ENCODE assay signal across 18 cellular contexts in genomic region chr15:60871731-60872130, GRCh38.
DNase-seq lines count a peak whose midpoint lies in the region; ATAC-seq and TF ChIP-seq lines count a peak whose summit lies in the region.
"Had no signal": no experiment of that assay in that cellular context is flagged by ENCODE, and none has a peak within 500 bp of the region (broad histone marks: within the 10 kb centered on the region; RNA-seq: fewer than 3 reads in every experiment).

No MANE protein-coding gene starts in this region.

- TF ChIP-seq CTCF in LNCaP clone FGC (IDR thresholded peaks at IDR 0.05; ENCODE audit: control insufficient read depth, extremely low read depth, insufficient read depth) (no peak), fibroblast of mammary gland (conservative IDR thresholded peaks at IDR 0.05; ENCODE audit: control insufficient read depth, insufficient read depth, low read depth, low read length) (no peak), left lung (IDR thresholded peaks at IDR 0.05) (no peak)

- no peaks in the 10 kb centered on the region for H3K9me3 ChIP-seq in left lung
- H3K9me3 ChIP-seq: SK-N-SH had no signal

- no peaks in the 10 kb centered on the region for H3K4me1 ChIP-seq in left lung

- H3K27me3 ChIP-seq in left lung, result no peaks in the 10 kb centered on the region

- peak; percentile 32 for ATAC-seq in left lung
- ATAC-seq: GM23338 had no signal

- H3K4me3 ChIP-seq in LNCaP clone FGC (ENCODE audit: low read depth, low read length), result no peak overlapping the region
- no peak overlapping the region for H3K4me3 ChIP-seq in fibroblast of mammary gland (ENCODE audit: control insufficient read depth, low read depth, low read length)
- no peak overlapping the region for H3K4me3 ChIP-seq in left lung
- H3K4me3 ChIP-seq: GM23338 had no signal

- H3K36me3 ChIP-seq in left lung, result no peaks in the 10 kb centered on the region

- no peak overlapping the region for H3K27ac ChIP-seq in left lung

- intact Hi-C loops in left lung (cut with DNase I), result no loop called here

- DNase-seq in EH (ENCODE audit: low read depth) (peak; percentile 28), LNCaP clone FGC (ENCODE audit: low read depth) (peak; percentile 23), fibroblast of mammary gland (ENCODE audit: low read depth) (peak; percentile 7), left lung (no peak), middle frontal gyrus (ENCODE audit: extremely low spot score, low spot score) (no peak), DMS153 (lab: John Stamatoyannopoulos, UW) (no peak), DMS53 (lab: John Stamatoyannopoulos, UW) (no peak), iPS-NIHi11 (ENCODE audit: low spot score) (no peak)
- DNase-seq: DND-41, HCEC 1CT, KG1, NCI-H1417, NCI-H187 treated with DMSO at 0.1 percent for 48 hours, NCI-H226, NCI-H524, SHP77 treated with DMSO at 0.1 percent for 48 hours, SK-N-SH had no signal

Comparison
In these comparisons a context has a peak if more than half of its experiments do, and no peak if none do; other contexts are left out.
1. DNase-seq: peak in EH (single experiment), LNCaP clone FGC (single experiment) and fibroblast of mammary gland (single experiment); none in left lung (0 of 2), middle frontal gyrus (single experiment), DMS153 (single experiment), DMS53 (single experiment) and iPS-NIHi11 (single experiment).